Comparison of ENCODE assay signal across 11 cellular contexts in the genomic region with DNA sequence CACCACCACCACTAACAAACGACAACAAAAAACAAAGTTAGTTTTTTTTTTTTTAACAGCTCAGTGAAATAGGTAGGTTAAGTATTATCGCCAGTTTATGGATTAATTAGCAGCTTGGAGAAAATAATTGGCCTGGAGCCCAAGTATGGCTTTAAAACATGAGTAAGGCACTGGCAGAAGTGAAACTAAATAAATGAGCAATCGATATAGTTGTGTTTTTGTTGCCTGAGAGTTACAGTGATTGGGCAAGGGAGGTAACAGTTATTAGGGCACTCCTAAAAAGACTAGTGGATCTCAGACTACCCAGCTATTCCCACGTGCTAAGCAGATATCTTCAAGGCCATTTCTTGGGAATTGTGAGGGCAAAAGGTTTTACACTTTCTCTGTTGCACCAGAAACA. TPM values are rescaled to one million over a fixed set of nuclear protein-coding genes. Genes with fewer than 3 reads are reported as not detected.
DNase-seq lines count a peak whose midpoint lies in the region; ATAC-seq, FAIRE-seq and TF ChIP-seq lines count a peak whose summit lies in the region.
"Had no signal": no experiment of that assay in that cellular context is flagged by ENCODE, and none has a peak within 500 bp of the region (broad histone marks: within the 10 kb centered on the region; RNA-seq: fewer than 3 reads in every experiment).

No MANE protein-coding gene starts in this region.

- H3K36me3 ChIP-seq in BLaER1 (peaks cover 17% of the 10 kb centered on the region), keratinocyte (ENCODE audit: control insufficient read depth in 2 of 2, extremely low read depth in 1 of 2, insufficient read depth in 2 of 2, low read length in 2 of 2) (peaks cover 7 to 8% of the 10 kb centered on the region in 2 experiments)

- TF ChIP-seq CTCF in GM20000 (IDR thresholded peaks at IDR 0.05; ENCODE audit: extremely low read depth, missing control alignments): no peak
- no peak for TF ChIP-seq CTCF in keratinocyte (optimal IDR thresholded peaks at IDR 0.05 in 1 of 3, IDR thresholded peaks at IDR 0.05 in 1 of 3, conservative IDR thresholded peaks at IDR 0.05 in 1 of 3; ENCODE audit: extremely low read depth in 1 of 3, insufficient read depth in 2 of 3, low read length in 3 of 3)
- TF ChIP-seq CTCF in lower leg skin (IDR thresholded peaks at IDR 0.05): no peak

- H3K9ac ChIP-seq in BLaER1 (no peak overlapping the region), keratinocyte (ENCODE audit: control insufficient read depth, extremely low read depth, insufficient read depth, low read length) (peak overlapping the region; percentile 8)

- H4K20me1 ChIP-seq in BLaER1 (no peaks in the 10 kb centered on the region), keratinocyte (ENCODE audit: control insufficient read depth, extremely low read depth, insufficient read depth, low read length) (peaks cover 3% of the 10 kb centered on the region)

- intact Hi-C loops in lower leg skin (cut with DNase I; ENCODE audit: low total_unique reads): no loop called here

- H3K4me2 ChIP-seq in BLaER1 (peak overlapping the region; percentile 98), keratinocyte (ENCODE audit: control insufficient read depth, extremely low read depth, insufficient read depth, low read depth, low read length) (peak overlapping the region; percentile 64)

- H3K36me3 Mint-ChIP-seq in T-helper 2 cell treated with Interferon-gamma antibody and Interleukin-4, amounts not matched to agents 5 μg/mL and 100 μg/mL, for 36 hours (ENCODE audit: low read depth): peaks cover 28% of the 10 kb centered on the region

- peak overlapping the region; percentile 98 for H3K4me3 Mint-ChIP-seq in T-helper 2 cell treated with Interferon-gamma antibody and Interleukin-4, amounts not matched to agents 5 μg/mL and 100 μg/mL, for 36 hours

- peaks cover 2% of the 10 kb centered on the region for H3K9me1 ChIP-seq in keratinocyte (ENCODE audit: control insufficient read depth, extremely low read depth, insufficient read depth, low read length)

- no peak overlapping the region for H3K27ac ChIP-seq in BLaER1
- H3K27ac ChIP-seq in keratinocyte (ENCODE audit: control insufficient read depth, insufficient read depth, low read length): peak overlapping the region; percentile 5
- H3K27ac ChIP-seq: SJSA1 had no signal

- H3K4me3 ChIP-seq in BLaER1 (no peak overlapping the region), keratinocyte (ENCODE audit: control insufficient read depth in 2 of 3, extremely low read depth in 1 of 3, insufficient read depth in 2 of 3, low read depth in 1 of 3, low read length in 3 of 3) (peak overlapping the region in 1 of 3 experiments; percentile 49), lower leg skin (ENCODE audit: low read depth, poor library complexity, severe bottlenecking) (no peak overlapping the region)
- H3K4me3 ChIP-seq: SJSA1 had no signal

- H3K9me3 Mint-ChIP-seq in T-helper 2 cell treated with Interferon-gamma antibody and Interleukin-4, amounts not matched to agents 5 μg/mL and 100 μg/mL, for 36 hours: no peaks in the 10 kb centered on the region

- H3K9me3 ChIP-seq in BLaER1: no peaks in the 10 kb centered on the region
- no peaks in the 10 kb centered on the region for H3K9me3 ChIP-seq in keratinocyte (ENCODE audit: control insufficient read depth, low read depth, low read length)
- H3K9me3 ChIP-seq: SJSA1 had no signal

- 43 to 46% methylated on average over 4 of the region's 4 CpGs for WGBS in lower leg skin, 2 donors

- peaks cover 11% of the 10 kb centered on the region for H3K79me2 ChIP-seq in keratinocyte (ENCODE audit: control insufficient read depth, insufficient read depth, low read length)

- H3K4me1 Mint-ChIP-seq in T-helper 2 cell treated with Interferon-gamma antibody and Interleukin-4, amounts not matched to agents 5 μg/mL and 100 μg/mL, for 36 hours (ENCODE audit: low read depth): peaks cover 42% of the 10 kb centered on the region

- dilution Hi-C loops in keratinocyte (cut with MboI; ENCODE audit: extremely low pct_ligation_motif_present, low sequenced_read_pairs): no loop called here

- no peaks in the 10 kb centered on the region for H3K27me3 ChIP-seq in BLaER1
- H3K27me3 ChIP-seq in keratinocyte (ENCODE audit: control insufficient read depth, extremely low read depth, insufficient read depth, low read length): no peaks in the 10 kb centered on the region
- H3K27me3 ChIP-seq: SJSA1 had no signal

- H3K27ac Mint-ChIP-seq in T-helper 2 cell treated with Interferon-gamma antibody and Interleukin-4, amounts not matched to agents 5 μg/mL and 100 μg/mL, for 36 hours: peak overlapping the region; percentile 70

- H3K4me1 ChIP-seq in BLaER1: peaks cover 32% of the 10 kb centered on the region
- H3K4me1 ChIP-seq in keratinocyte (ENCODE audit: control insufficient read depth, extremely low read depth, insufficient read depth, low read length): peaks cover 23% of the 10 kb centered on the region

- DNase-seq in GM20000 (ENCODE audit: low spot score) (peak; percentile 54), keratinocyte (ENCODE audit: low read depth, low spot score) (no peak), lower leg skin (ENCODE audit: low spot score in 2 of 2) (no peak)
- DNase-seq in T-helper 2 cell treated with Interferon-gamma antibody and Interleukin-4, amounts not matched to agents 5 μg/mL and 100 μg/mL, for 36 hours (ENCODE audit: low spot score): no peak
- no peak for DNase-seq in stimulated activated CD4-positive, alpha-beta T cell treated with anti-CD3 and anti-CD28 coated beads, Interleukin-12 subunit alpha, Interleukin-12 subunit beta, amount 100 ng/mL, for 4 hours
- DNase-seq in stimulated activated CD4-positive, alpha-beta T cell treated with anti-CD3 and anti-CD28 coated beads, Interleukin-2, amount 100 ng/mL, for 24 hours: no peak
- DNase-seq: DMS79 treated with DMSO at 0.1 percent for 48 hours, head of caudate nucleus had no signal

- TF ChIP-seq POLR2A in lower leg skin (IDR thresholded peaks at IDR 0.05): no peak

- no peak for FAIRE-seq in keratinocyte (lab: Jason Lieb, UNC)

- no peak overlapping the region for H2AFZ ChIP-seq in keratinocyte (ENCODE audit: control insufficient read depth, low read length)

- no peak for ATAC-seq in HG02973 (IDR thresholded peaks at IDR 0.05; ENCODE audit: unreplicated experiment)

- H3K27me3 Mint-ChIP-seq in T-helper 2 cell treated with Interferon-gamma antibody and Interleukin-4, amounts not matched to agents 5 μg/mL and 100 μg/mL, for 36 hours (ENCODE audit: low read depth): no peaks in the 10 kb centered on the region

RNA-seq across cellular contexts. Expression of a gene that starts 2.4 kb away (rescaled TPM):
- 6.4 to 12.5 TPM (median 12.4 TPM) in 3 replicates for polyA plus RNA-seq in keratinocyte
- 1.1 TPM for polyA plus RNA-seq in keratinocyte (2011; ENCODE audit: low read depth)
- 7.4 and 10.1 TPM in 2 replicates for polyA plus RNA-seq in keratinocyte (2011; cell fraction: cytosol; rRNA removed)
- 16.9 and 17.5 TPM in 2 replicates for polyA plus RNA-seq in keratinocyte (2011; cell fraction: nucleus; rRNA removed)
- 2.0 and 12.6 TPM in 2 replicates for polyA plus RNA-seq in keratinocyte (2012; ENCODE audit: low replicate concordance)
- 3.8 to 9.7 TPM (median 5.1 TPM) in 3 replicates for polyA minus RNA-seq in keratinocyte
- 4.6 TPM for polyA minus RNA-seq in keratinocyte (2011; cell fraction: cytosol; rRNA and poly(A)+ RNA removed)
- 2.6 and 5.2 TPM in 2 replicates for polyA minus RNA-seq in keratinocyte (2011; cell fraction: nucleus; rRNA and poly(A)+ RNA removed)
- 1 to 10 TPM; 1.9 to 4.8 (median 3.8) TPM for total RNA-seq in lower leg skin

RNA-seq across cellular contexts. Expression of a gene that starts 31.5 kb away (rescaled TPM):
- 22.6 to 29.2 TPM (median 25.0 TPM) in 3 replicates for polyA plus RNA-seq in keratinocyte
- polyA plus RNA-seq in keratinocyte (2011; ENCODE audit: low read depth): 14.5 TPM
- polyA plus RNA-seq in keratinocyte (2011; cell fraction: cytosol; rRNA removed): 13.5 and 18.0 TPM in 2 replicates
- 24.2 and 28.9 TPM in 2 replicates for polyA plus RNA-seq in keratinocyte (2011; cell fraction: nucleus; rRNA removed)
- polyA plus RNA-seq in keratinocyte (2012; ENCODE audit: low replicate concordance): 7.7 and 17.4 TPM in 2 replicates
- polyA minus RNA-seq in keratinocyte: 50.1 to 73.4 TPM (median 63.8 TPM) in 3 replicates
- polyA minus RNA-seq in keratinocyte (2011; cell fraction: cytosol; rRNA and poly(A)+ RNA removed): 22.4 TPM
- polyA minus RNA-seq in keratinocyte (2011; cell fraction: nucleus; rRNA and poly(A)+ RNA removed): 26.2 and 37.7 TPM in 2 replicates
- total RNA-seq in lower leg skin: 10 to 100 TPM; 20.3 to 33.5 (median 23.0) TPM
